ENCODE assay signal across 19 cellular contexts in the genomic region with DNA sequence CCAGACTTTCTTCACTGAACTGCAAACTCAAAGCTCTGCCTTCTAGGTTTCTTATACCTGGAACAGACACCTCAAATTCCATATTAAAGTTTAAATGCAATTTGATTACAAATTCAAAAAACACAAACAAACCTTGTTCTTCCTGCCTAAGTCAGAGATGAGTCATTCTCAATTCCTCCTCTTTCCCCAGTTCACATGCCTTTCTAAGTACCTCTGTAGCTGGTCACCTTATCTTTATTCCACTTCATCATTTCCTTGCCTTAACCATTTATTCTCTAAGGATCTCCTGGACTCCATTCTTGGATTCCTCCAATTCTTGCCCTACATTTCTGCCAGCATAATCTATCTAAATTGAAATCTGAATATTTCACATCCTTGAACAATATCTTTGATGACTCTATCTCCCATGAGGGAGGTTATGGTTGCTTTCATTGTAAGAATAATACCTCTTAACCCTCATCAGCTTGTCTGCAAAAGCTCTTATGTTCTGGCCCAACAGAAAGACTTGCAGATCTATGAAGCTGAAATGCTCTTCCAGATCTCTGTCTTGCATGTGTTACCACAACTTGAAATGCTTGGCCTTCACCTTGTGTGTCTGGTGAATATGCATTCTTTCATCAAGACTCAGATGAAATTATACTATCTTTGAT. TPM values are rescaled to one million over a fixed set of nuclear protein-coding genes. Genes with fewer than 3 reads are reported as not detected.
DNase-seq lines count a peak whose midpoint lies in the region; ATAC-seq, FAIRE-seq and TF ChIP-seq lines count a peak whose summit lies in the region.
"Had no signal": no experiment of that assay in that cellular context is flagged by ENCODE, and none has a peak within 500 bp of the region (broad histone marks: within the 10 kb centered on the region; RNA-seq: fewer than 3 reads in every experiment).

No MANE protein-coding gene starts in this region.

- H4K91ac ChIP-seq in H1 (replicated peaks; ENCODE audit: insufficient read length, low read length) = no peak overlapping the region

- H2BK15ac ChIP-seq in H1 (ENCODE audit: low read length) = no peak overlapping the region
- H2BK15ac ChIP-seq in mesendoderm (replicated peaks; ENCODE audit: low read depth) = no peak overlapping the region

- peak; percentile 31 for DNase-seq in Daoy (ENCODE audit: low read depth)
- DNase-seq in NCI-H226 = peak; percentile 80
- no peak for DNase-seq in H1 (ENCODE audit: low read depth in 1 of 2, low spot score in 2 of 2)
- DNase-seq in mesendoderm = peak; percentile 68
- DNase-seq in Caco-2 = no peak
- no peak for DNase-seq in T-helper 1 cell
- DNase-seq: activated naive CD4-positive, alpha-beta T cell; caudate nucleus; DMS153; glutamatergic neuron; NCI-H1417 treated with DMSO at 0.1 percent for 48 hours; NCI-H524 treated with DMSO at 0.1 percent for 48 hours; ovary; small intestine; stimulated activated naive CD4-positive, alpha-beta T cell had no signal

- no peak overlapping the region for H3K4me3 ChIP-seq in H1 (ENCODE audit: extremely low read depth in 1 of 4, insufficient read depth in 2 of 4, low read depth in 3 of 4, low read length in 4 of 4)
- no peak overlapping the region for H3K4me3 ChIP-seq in mesendoderm (ENCODE audit: low read length)
- no peak overlapping the region for H3K4me3 ChIP-seq in Caco-2 (ENCODE audit: low read depth, low read length)
- H3K4me3 ChIP-seq: ovary had no signal

- H3K18ac ChIP-seq in H1 (ENCODE audit: extremely low read depth, low read length) = no peak overlapping the region
- H3K18ac ChIP-seq in mesendoderm (ENCODE audit: low read length) = no peak overlapping the region

- no peaks in the 10 kb centered on the region for H3K27me3 Mint-ChIP-seq in Caco-2 (ENCODE audit: insufficient read depth, unreplicated experiment)

- POLR2A ChIA-PET in H1 (lab: Charles Lee; ENCODE audit: partially characterized antibody) = no interaction called here
- POLR2A ChIA-PET in Caco-2 (lab: Charles Lee) = no interaction called here

- H4K8ac ChIP-seq in H1 (ENCODE audit: extremely low read depth, insufficient read depth, low read length) = no peak overlapping the region
- H4K8ac ChIP-seq in mesendoderm (ENCODE audit: low read depth, low read length) = no peak overlapping the region

- H4K5ac ChIP-seq in H1 (ENCODE audit: insufficient read length, low read depth, low read length) (no peak overlapping the region), mesendoderm (ENCODE audit: low read length) (no peak overlapping the region)

- H4K20me1 ChIP-seq in H1 (replicated peaks in 1 of 2; ENCODE audit: control insufficient read depth in 1 of 2, insufficient read depth in 2 of 2, low read length in 2 of 2) = no peaks in the 10 kb centered on the region

- BruUV-seq in Caco-2 (replicated peaks; lab: Mats Ljungman, UMichigan) = no TSS peak

- ATAC-seq in GM21737 (IDR thresholded peaks at IDR 0.05; ENCODE audit: unreplicated experiment) (no peak), GM19467 (IDR thresholded peaks at IDR 0.05; ENCODE audit: unreplicated experiment) (no peak)

- no peak overlapping the region for H2BK20ac ChIP-seq in H1 (ENCODE audit: low read length)

- H3K9ac ChIP-seq in H1 (replicated peaks in 1 of 4; ENCODE audit: extremely low read depth in 1 of 4, low read depth in 3 of 4, low read length in 3 of 4) = no peak overlapping the region
- H3K9ac ChIP-seq in mesendoderm (ENCODE audit: low read length) = no peak overlapping the region
- H3K9ac ChIP-seq: KMS-11 had no signal

- no peak overlapping the region for H3K4me2 ChIP-seq in H1 (ENCODE audit: insufficient read depth in 1 of 2, low read depth in 2 of 2, low read length in 2 of 2)
- H3K4me2 ChIP-seq in mesendoderm (ENCODE audit: low read length) = no peak overlapping the region
- H3K4me2 ChIP-seq: KMS-11 had no signal

- no peaks in the 10 kb centered on the region for H3K4me1 ChIP-seq in H1 (replicated peaks in 1 of 4; ENCODE audit: control insufficient read depth in 3 of 4, insufficient read depth in 4 of 4, low read length in 3 of 4)
- no peaks in the 10 kb centered on the region for H3K4me1 ChIP-seq in mesendoderm (ENCODE audit: control insufficient read depth, low read depth, low read length)
- peaks cover 31% of the 10 kb centered on the region for H3K4me1 ChIP-seq in Caco-2

- TF ChIP-seq POLR2A in H1 (IDR thresholded peaks at IDR 0.05; ENCODE audit: control extremely low read depth in 1 of 2, low read depth in 2 of 2, low read length in 2 of 2) = no peak

- no peaks in the 10 kb centered on the region for H3K36me3 ChIP-seq in H1 (ENCODE audit: control insufficient read depth in 2 of 4, insufficient read depth in 4 of 4, low read length in 3 of 4)
- no peaks in the 10 kb centered on the region for H3K36me3 ChIP-seq in mesendoderm (ENCODE audit: control insufficient read depth, insufficient read depth, low read length)
- no peaks in the 10 kb centered on the region for H3K36me3 ChIP-seq in Caco-2 (ENCODE audit: control insufficient read depth, insufficient read depth, low read length)
- H3K36me3 ChIP-seq: ovary had no signal

- H3K9me3 ChIP-seq in H1 (ENCODE audit: insufficient read depth in 2 of 2, low read depth in 1 of 2, low read length in 1 of 2) (no peaks in the 10 kb centered on the region), Caco-2 (0 out of 2 replicates have a peak, but pooled peaks cover 3% of the 10 kb centered on the region)
- H3K9me3 ChIP-seq: ovary had no signal

- H3K36me3 Mint-ChIP-seq in Caco-2 (ENCODE audit: insufficient read depth, unreplicated experiment) = no peaks in the 10 kb centered on the region
- H3K36me3 Mint-ChIP-seq: WTC11 had no signal

- H3K56ac ChIP-seq in H1 (replicated peaks; ENCODE audit: insufficient read length, low read depth, low read length) (no peak overlapping the region), mesendoderm (ENCODE audit: low read length) (no peak overlapping the region)

- H3K23me2 ChIP-seq in H1 (ENCODE audit: low read depth, low read length) = no peaks in the 10 kb centered on the region

- no peak overlapping the region for H3K27ac ChIP-seq in H1 (ENCODE audit: low read depth, low read length)
- no peak overlapping the region for H3K27ac ChIP-seq in mesendoderm (ENCODE audit: low read depth, low read length)
- H3K27ac ChIP-seq: KMS-11, ovary had no signal

- TF ChIP-seq CTCF in H1 (IDR thresholded peaks at IDR 0.05; ENCODE audit: control extremely low read depth in 1 of 3, insufficient read depth in 1 of 3, low read depth in 1 of 3, low read length in 3 of 3) = no peak
- TF ChIP-seq CTCF in Caco-2 (IDR thresholded peaks at IDR 0.05; ENCODE audit: insufficient read depth in 1 of 2, low read depth in 1 of 2, low read length in 1 of 2, severe bottlenecking in 1 of 2, unreplicated experiment in 1 of 2) = no peak

- H2BK5ac ChIP-seq in H1 (ENCODE audit: low read depth, low read length) (no peak overlapping the region), mesendoderm (ENCODE audit: low read length) (no peak overlapping the region)

- no peak overlapping the region for H2BK12ac ChIP-seq in H1 (ENCODE audit: low read depth, low read length)

- no peak overlapping the region for H3K14ac ChIP-seq in H1 (ENCODE audit: insufficient read length)

- FAIRE-seq in H1 (lab: Jason Lieb, UNC) = no peak
- FAIRE-seq: small intestine had no signal

- intact Hi-C loops in Caco-2 (cut with micrococcal nuclease; ENCODE audit: unreplicated experiment) = no loop called here

- H2BK120ac ChIP-seq in H1 (replicated peaks; ENCODE audit: low read depth, low read length) (no peak overlapping the region), mesendoderm (ENCODE audit: low read depth, low read length) (no peak overlapping the region)

- peak overlapping the region; percentile 15; the same call in 1 of the 2 replicates for H2AFZ ChIP-seq in H1 (ENCODE audit: low read length)

- TF ChIP-seq EP300 in H1 (IDR thresholded peaks at IDR 0.05; ENCODE audit: borderline replicate concordance in 1 of 2, low read depth in 2 of 2, low read length in 2 of 2) = no peak

- CTCF ChIA-PET in H1 (lab: Charles Lee; ENCODE audit: partially characterized antibody) (interaction anchor here (1.3 kb wide), 1 partner anchor 11 kb away, joined by 3 read pairs; no protein-coding TSS in a partner anchor), Caco-2 (lab: Charles Lee) (no interaction called here)

- no peaks in the 10 kb centered on the region for H3K79me1 ChIP-seq in H1 (ENCODE audit: low read depth, low read length)
- no peaks in the 10 kb centered on the region for H3K79me1 ChIP-seq in mesendoderm (ENCODE audit: low read length)

- no peaks in the 10 kb centered on the region for H3K9me3 Mint-ChIP-seq in Caco-2 (ENCODE audit: unreplicated experiment)
- H3K9me3 Mint-ChIP-seq: WTC11 had no signal

- no peaks in the 10 kb centered on the region for H3K27me3 ChIP-seq in H1 (replicated peaks in 1 of 4; ENCODE audit: control insufficient read depth in 3 of 4, extremely low read depth in 1 of 4, insufficient read depth in 3 of 4, low read length in 3 of 4)
- no peaks in the 10 kb centered on the region for H3K27me3 ChIP-seq in mesendoderm (ENCODE audit: insufficient read depth, low read length, poor library complexity)
- no peaks in the 10 kb centered on the region for H3K27me3 ChIP-seq in Caco-2 (replicated peaks; ENCODE audit: control insufficient read depth, insufficient read depth, low read length)
- H3K27me3 ChIP-seq: ovary had no signal

- H3K79me2 ChIP-seq in H1 (ENCODE audit: control insufficient read depth in 1 of 2, insufficient read depth in 2 of 2, low read length in 2 of 2) (no peaks in the 10 kb centered on the region), mesendoderm (ENCODE audit: control insufficient read depth, insufficient read depth, low read length) (no peaks in the 10 kb centered on the region)

- H3K27ac Mint-ChIP-seq in Caco-2 (ENCODE audit: unreplicated experiment) = no peak overlapping the region
- H3K27ac Mint-ChIP-seq: WTC11 had no signal

- H3K23ac ChIP-seq in H1 (ENCODE audit: insufficient read length) = no peak overlapping the region
- no peak overlapping the region for H3K23ac ChIP-seq in mesendoderm (ENCODE audit: low read length)

- peaks cover 8% of the 10 kb centered on the region for H3K4me1 Mint-ChIP-seq in Caco-2 (ENCODE audit: low read depth, unreplicated experiment)
- H3K4me1 Mint-ChIP-seq: WTC11 had no signal

- no peak for TF ChIP-seq RAD21 in H1 (IDR thresholded peaks at IDR 0.05 in 1 of 2, conservative IDR thresholded peaks at IDR 0.05 in 1 of 2; ENCODE audit: low read depth in 2 of 2, low read length in 2 of 2)

- H3K4me3 Mint-ChIP-seq in Caco-2 (ENCODE audit: unreplicated experiment) = no peak overlapping the region
- H3K4me3 Mint-ChIP-seq: WTC11 had no signal

- no peak overlapping the region for H3K4ac ChIP-seq in H1 (replicated peaks; ENCODE audit: insufficient read length, low read depth, low read length)
- no peak overlapping the region for H3K4ac ChIP-seq in mesendoderm (ENCODE audit: low read depth, low read length)

- H2AK5ac ChIP-seq in H1 (ENCODE audit: low read depth, low read length) = no peak overlapping the region
- H2AK5ac ChIP-seq in mesendoderm (ENCODE audit: low read length) = no peak overlapping the region

RNA-seq across cellular contexts. Expression of gene PDE5A, which starts 28.5 kb away (rescaled TPM):
- total RNA-seq in Daoy (2014; rRNA removed; shearing (Covaris generic)) = 8.3 and 12.8 TPM in 2 replicates
- total RNA-seq in H1 (2021; fragmentation: NEBNext Ultra II Directional; extraction: Animal tissue kit (Norgen Biotek cat#: 25700)) = 29.5 and 32.4 TPM in 2 replicates
- polyA plus RNA-seq in H1 (2011; rRNA removed) = 3.4 and 5.6 TPM in 2 replicates
- polyA plus RNA-seq in H1 (2011; cell fraction: cytosol; rRNA removed) = 8.1 TPM
- polyA plus RNA-seq in H1 (2011; cell fraction: nucleus; rRNA removed) = 10.9 TPM
- polyA plus RNA-seq in H1 (2012, experiment 1 of 2) = 6.9 to 13.7 TPM (median 12.9 TPM) in 4 replicates
- polyA plus RNA-seq in H1 (2012, experiment 2 of 2) = 0.59 TPM
- 11.6 TPM for polyA plus RNA-seq in H1 (2013, experiment 1 of 2)
- 12.1 TPM for polyA plus RNA-seq in H1 (2013, experiment 2 of 2)
- polyA minus RNA-seq in H1 (2011; rRNA and poly(A)+ RNA removed) = 55.2 and 66.1 TPM in 2 replicates
- 26.3 TPM for polyA minus RNA-seq in H1 (2011; cell fraction: cytosol; rRNA and poly(A)+ RNA removed)
- 114 TPM for polyA minus RNA-seq in H1 (2011; cell fraction: nucleus; rRNA and poly(A)+ RNA removed)
- polyA plus RNA-seq in mesendoderm (2013, experiment 1 of 2) = 10.5 TPM
- 9.2 TPM for polyA plus RNA-seq in mesendoderm (2013, experiment 2 of 2)
- 7.9 and 10.8 TPM in 2 replicates for total RNA-seq in Caco-2 (2022)

Comparison
In these comparisons a context has a peak if more than half of its experiments do, and no peak if none do; other contexts are left out.
1. DNase-seq: peak in Daoy (single experiment), NCI-H226 (single experiment) and mesendoderm (single experiment); none in H1 (0 of 2), Caco-2 (0 of 2) and T-helper 1 cell (0 of 5).